ENCODE assay signal across 9 cellular contexts in genomic region chr2:14632133-14632936, GRCh38. TPM values are rescaled to one million over a fixed set of nuclear protein-coding genes. Genes with fewer than 3 reads are reported as not detected.
A peak's percentile ranks its signal among the peaks of the same experiment; 100 is the strongest.
DNase-seq lines count a peak whose midpoint lies in the region; ATAC-seq and FAIRE-seq lines count a peak whose summit lies in the region.
"Had no signal": no experiment of that assay in that cellular context is flagged by ENCODE, and none has a peak within 500 bp of the region (broad histone marks: within the 10 kb centered on the region; RNA-seq: fewer than 3 reads in every experiment).

A gene with protein sequence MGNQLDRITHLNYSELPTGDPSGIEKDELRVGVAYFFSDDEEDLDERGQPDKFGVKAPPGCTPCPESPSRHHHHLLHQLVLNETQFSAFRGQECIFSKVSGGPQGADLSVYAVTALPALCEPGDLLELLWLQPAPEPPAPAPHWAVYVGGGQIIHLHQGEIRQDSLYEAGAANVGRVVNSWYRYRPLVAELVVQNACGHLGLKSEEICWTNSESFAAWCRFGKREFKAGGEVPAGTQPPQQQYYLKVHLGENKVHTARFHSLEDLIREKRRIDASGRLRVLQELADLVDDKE (plus strand): TSS chr2:14632717. CDS start chr2:14633980, 1,263 bp downstream.

- no peaks in the 10 kb centered on the region for H3K36me3 Mint-ChIP-seq in stimulated activated naive B cell treated with anti-CD40 and anti-IgM and Interleukin-4, amounts not matched to agents 10 μg/mL and 1 μg/mL and 100 μg/mL, for 72 hours

- FAIRE-seq in GM19239 (lab: Jason Lieb, UNC), result no peak
- FAIRE-seq: G401.6 had no signal

- H3K4me1 Mint-ChIP-seq in stimulated activated naive B cell treated with anti-CD40 and anti-IgM and Interleukin-4, amounts not matched to agents 10 μg/mL and 1 μg/mL and 100 μg/mL, for 72 hours, result peaks cover 2 to 5% of the 10 kb centered on the region in 2 donors

- peak within 1 kb of the TSS; percentile 85 for H3K27ac Mint-ChIP-seq in stimulated activated naive B cell treated with anti-CD40 and anti-IgM and Interleukin-4, amounts not matched to agents 10 μg/mL and 1 μg/mL and 100 μg/mL, for 72 hours

- peak; percentile 30 for DNase-seq in stimulated activated CD4-positive, alpha-beta T cell treated with anti-CD3 and anti-CD28 coated beads, Interleukin-15, amount 100 ng/mL, for 24 hours
- no peak for DNase-seq in stimulated activated CD4-positive, alpha-beta T cell treated with anti-CD3 and anti-CD28 coated beads, Interleukin-4, amount 100 ng/mL, for 4 hours
- DNase-seq in NCI-H82 (lab: John Stamatoyannopoulos, UW) (peak; percentile 97), dermis blood vessel endothelial cell (peak; percentile 82), left colon (peak; percentile 95 to 97), GM19239 (ENCODE audit: insufficient read length, low spot score) (no peak)
- DNase-seq in stimulated activated naive B cell treated with anti-CD40 and anti-IgM and Interleukin-4, amounts not matched to agents 10 μg/mL and 1 μg/mL and 100 μg/mL, for 72 hours, result no peak

- intact Hi-C loops in left colon (cut with DNase I, micrococcal nuclease), result no loop called here

- peaks cover 43 to 79% of the 10 kb centered on the region in 2 donors for H3K27me3 Mint-ChIP-seq in stimulated activated naive B cell treated with anti-CD40 and anti-IgM and Interleukin-4, amounts not matched to agents 10 μg/mL and 1 μg/mL and 100 μg/mL, for 72 hours

- peak; percentile 72 for ATAC-seq in left colon
- ATAC-seq in stimulated activated naive B cell treated with anti-CD40 and anti-IgM and Interleukin-4, amounts not matched to agents 10 μg/mL and 1 μg/mL and 100 μg/mL, for 72 hours (replicated peaks), result no peak
- ATAC-seq in HG03354 (IDR thresholded peaks at IDR 0.05; ENCODE audit: poor library complexity, severe bottlenecking, unreplicated experiment), result no peak

- H3K9me3 Mint-ChIP-seq in stimulated activated naive B cell treated with anti-CD40 and anti-IgM and Interleukin-4, amounts not matched to agents 10 μg/mL and 1 μg/mL and 100 μg/mL, for 72 hours, result peaks cover 0 to 5% of the 10 kb centered on the region in 2 donors

- H3K4me3 Mint-ChIP-seq in stimulated activated naive B cell treated with anti-CD40 and anti-IgM and Interleukin-4, amounts not matched to agents 10 μg/mL and 1 μg/mL and 100 μg/mL, for 72 hours, result no peak within 1 kb of the TSS

RNA-seq across cellular contexts. Expression of the gene that starts here (rescaled TPM):
- 1.7 and 2.4 TPM in 2 replicates for total RNA-seq in dermis blood vessel endothelial cell
- 100 to 1,000 TPM; 136 to 160 TPM for total RNA-seq in left colon

Comparison
In these comparisons a context has a peak if more than half of its experiments do, and no peak if none do; other contexts are left out.
1. RNA of the gene that starts here (total RNA-seq): 136 to 160 TPM in left colon; 1.7 to 2.4 TPM in dermis blood vessel endothelial cell; every median in the first group is over 10 times any median in the second.
2. DNase-seq: peak in stimulated activated CD4-positive, alpha-beta T cell treated with anti-CD3 and anti-CD28 coated beads, Interleukin-15, amount 100 ng/mL, for 24 hours (single experiment), NCI-H82 (single experiment), dermis blood vessel endothelial cell (single experiment) and left colon (2 of 2); none in stimulated activated CD4-positive, alpha-beta T cell treated with anti-CD3 and anti-CD28 coated beads, Interleukin-4, amount 100 ng/mL, for 4 hours (0 of 2), stimulated activated naive B cell treated with anti-CD40 and anti-IgM and Interleukin-4, amounts not matched to agents 10 μg/mL and 1 μg/mL and 100 μg/mL, for 72 hours (single experiment) and GM19239 (single experiment).